8 cellular contexts compared by ENCODE assay signal in the genomic region with DNA sequence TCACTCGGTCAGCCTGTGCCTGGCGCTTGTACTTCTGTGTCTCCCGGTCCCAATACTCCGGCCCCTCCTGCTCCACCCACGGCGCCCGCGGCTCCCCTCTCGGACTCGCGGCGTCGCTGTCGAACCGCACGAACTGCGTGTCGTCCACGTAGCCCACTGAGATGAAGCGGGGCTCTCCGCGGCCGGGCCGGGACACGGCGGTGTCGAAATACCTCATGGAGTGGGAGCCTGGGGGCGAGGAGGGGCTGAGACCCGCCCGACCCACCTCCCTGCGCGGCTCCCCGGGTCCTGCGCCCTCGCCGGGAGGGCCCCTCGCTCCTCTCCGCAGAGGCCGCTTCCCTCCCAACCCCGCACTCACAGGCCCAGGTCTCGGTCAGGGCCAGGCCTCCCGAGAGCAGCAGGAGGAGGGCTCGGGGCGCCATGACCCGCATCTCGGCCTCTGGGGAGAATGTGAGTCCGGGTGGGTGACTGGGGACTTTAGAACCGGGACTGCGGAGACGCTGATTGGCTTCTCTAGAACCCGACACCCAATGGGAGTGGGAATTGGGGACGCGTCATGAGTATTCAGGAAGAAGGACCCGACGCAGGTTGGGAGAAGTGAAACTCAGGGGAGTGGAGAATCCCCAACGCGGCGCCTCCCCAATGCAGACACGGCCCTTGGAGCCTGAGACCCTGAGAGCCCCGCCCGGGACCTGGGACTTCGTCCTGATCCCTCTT. TPM values are rescaled to one million over a fixed set of nuclear protein-coding genes. Genes with fewer than 3 reads are reported as not detected.
DNase-seq lines count a peak whose midpoint lies in the region; TF ChIP-seq lines count a peak whose summit lies in the region.

A gene (minus strand): TSS at position 452 of the 717 bp plus-strand sequence. CDS start 21 bp downstream, at position 431.

- H3K36me3 Mint-ChIP-seq in endothelial cell (ENCODE audit: low read depth, unreplicated experiment): peaks cover 21% of the 10 kb centered on the region
- H3K36me3 Mint-ChIP-seq in mesothelial cell of epicardium: peaks cover 8% of the 10 kb centered on the region

- H3K4me3 Mint-ChIP-seq in endothelial cell (ENCODE audit: unreplicated experiment): peak within 1 kb of the TSS; percentile 88
- H3K4me3 Mint-ChIP-seq in mesothelial cell of epicardium: peak within 1 kb of the TSS; percentile 74

- TF ChIP-seq CTCF in GM20000 (IDR thresholded peaks at IDR 0.05; ENCODE audit: extremely low read depth, missing control alignments) (no peak), endothelial cell (IDR thresholded peaks at IDR 0.05; ENCODE audit: unreplicated experiment) (no peak), mesothelial cell of epicardium (IDR thresholded peaks at IDR 0.05; ENCODE audit: unreplicated experiment) (no peak)

- H3K27me3 Mint-ChIP-seq in endothelial cell (ENCODE audit: unreplicated experiment) (peaks cover 2% of the 10 kb centered on the region), mesothelial cell of epicardium (ENCODE audit: low read depth) (peaks cover 72% of the 10 kb centered on the region)

- peak; percentile 84 for DNase-seq in COLO668 (lab: John Stamatoyannopoulos, UW; ENCODE audit: unreplicated experiment)
- DNase-seq in GM20000 (ENCODE audit: low spot score): peak; percentile 94
- peak; percentile 85 for DNase-seq in HT1080 (ENCODE audit: low read depth)
- peak; percentile 95 for DNase-seq in NOMO-1 treated with dmso at 0.1 percent for 144 hours (lab: John Stamatoyannopoulos, UW; ENCODE audit: unreplicated experiment)
- peak; percentile 85 for DNase-seq in activated CD8-positive, alpha-beta memory T cell treated with anti-CD3 and anti-CD28 coated beads, Interleukin-2, amount 50 U/mL, for 4 hours
- DNase-seq in endothelial cell (ENCODE audit: low spot score): peak; percentile 63
- peak; percentile 75 to 86 for DNase-seq in mesothelial cell of epicardium (ENCODE audit: low spot score in 2 of 2, unreplicated experiment in 2 of 2)
- DNase-seq in stimulated activated CD8-positive, alpha-beta memory T cell treated with anti-CD3 and anti-CD28 coated beads, Interleukin-15, amount 100 ng/mL, for 4 hours (ENCODE audit: low read depth in 2 of 2): peak; percentile 72 to 90

- no peaks in the 10 kb centered on the region for H3K9me3 Mint-ChIP-seq in endothelial cell (ENCODE audit: unreplicated experiment)
- no peaks in the 10 kb centered on the region for H3K9me3 Mint-ChIP-seq in mesothelial cell of epicardium

- H3K4me1 Mint-ChIP-seq in endothelial cell (ENCODE audit: unreplicated experiment): peaks cover 20% of the 10 kb centered on the region
- peaks cover 6% of the 10 kb centered on the region for H3K4me1 Mint-ChIP-seq in mesothelial cell of epicardium

- H3K27ac Mint-ChIP-seq in endothelial cell (ENCODE audit: unreplicated experiment): no peak within 1 kb of the TSS
- peak within 1 kb of the TSS; percentile 87 for H3K27ac Mint-ChIP-seq in mesothelial cell of epicardium

RNA-seq across cellular contexts. Expression of the gene that starts here (rescaled TPM):
- total RNA-seq in HT1080 (2014; rRNA removed; shearing (Covaris generic)): 18.8 and 23.1 TPM in 2 replicates
- 24.2 and 43.0 TPM in 2 replicates for polyA plus RNA-seq in HT1080 (2015; cell fraction: cytosol; rRNA removed)
- 36.8 and 57.0 TPM in 2 replicates for polyA plus RNA-seq in HT1080 (2015; cell fraction: nucleus; rRNA removed)
- total RNA-seq in endothelial cell (ENCODE audit: unreplicated experiment): 177 TPM
- 121 to 132 TPM (median 125 TPM) in 3 replicates for total RNA-seq in mesothelial cell of epicardium

Comparison
In these comparisons a context has a peak if more than half of its experiments do, and no peak if none do; other contexts are left out.
1. Peak in every context shown above with its lines: DNase-seq.